Comparison of ENCODE assay signal across 15 cellular contexts in genomic region chr17:40884708-40885512, GRCh38. TPM values are rescaled to one million over a fixed set of nuclear protein-coding genes. Genes with fewer than 3 reads are reported as not detected.
DNase-seq lines count a peak whose midpoint lies in the region; FAIRE-seq and TF ChIP-seq lines count a peak whose summit lies in the region.
"Had no signal": no experiment of that assay in that cellular context is flagged by ENCODE, and none has a peak within 500 bp of the region (broad histone marks: within the 10 kb centered on the region; RNA-seq: fewer than 3 reads in every experiment).

TSS of gene KRT20 (minus strand) at chr17:40885242. CDS start at chr17:40885185, 57 bp downstream.

- H3K9ac ChIP-seq in Karpas-422 (ENCODE audit: low read length) (no peak within 1 kb of the TSS), kidney (ENCODE audit: low read length in 2 of 2) (no peak within 1 kb of the TSS)

- no peak within 1 kb of the TSS for H3K4me2 ChIP-seq in DOHH2 (ENCODE audit: low read length)
- H3K4me2 ChIP-seq in Karpas-422 (ENCODE audit: low read depth, low read length, poor library complexity, severe bottlenecking), result no peak within 1 kb of the TSS

- H3K36me3 ChIP-seq in DOHH2 (ENCODE audit: control insufficient read depth, low read length) (no peaks in the 10 kb centered on the region), Karpas-422 (ENCODE audit: insufficient read depth, low read length) (no peaks in the 10 kb centered on the region), muscle layer of duodenum (ENCODE audit: control insufficient read depth in 1 of 2, insufficient read depth in 2 of 2, low read length in 2 of 2) (no peaks in the 10 kb centered on the region), kidney (ENCODE audit: control insufficient read depth in 1 of 2, insufficient read depth in 2 of 2, low read length in 2 of 2) (no peaks in the 10 kb centered on the region)
- H3K36me3 ChIP-seq: sigmoid colon had no signal

- no peak within 1 kb of the TSS for H2AFZ ChIP-seq in Karpas-422 (ENCODE audit: low read length)

- peak; percentile 29 for TF ChIP-seq CTCF in DOHH2 (IDR thresholded peaks at IDR 0.05; ENCODE audit: low read depth, low read length, poor library complexity, severe bottlenecking)
- TF ChIP-seq CTCF in cardiac fibroblast (IDR thresholded peaks at IDR 0.05; ENCODE audit: low read depth, low read length), result peak; percentile 19
- TF ChIP-seq CTCF in kidney (IDR thresholded peaks at IDR 0.05; ENCODE audit: borderline replicate concordance, extremely low read depth, insufficient read depth), result no peak
- no peak for TF ChIP-seq CTCF in GM13977 (IDR thresholded peaks at IDR 0.05; ENCODE audit: extremely low read depth, insufficient read depth, missing control alignments)

- no peak within 1 kb of the TSS for H3K4me3 ChIP-seq in DOHH2 (ENCODE audit: low read length)
- no peak within 1 kb of the TSS for H3K4me3 ChIP-seq in Karpas-422 (ENCODE audit: low read length)
- H3K4me3 ChIP-seq in cardiac fibroblast (replicated peaks in 1 of 2; ENCODE audit: low read depth in 2 of 2, low read length in 2 of 2), result no peak within 1 kb of the TSS
- H3K4me3 ChIP-seq in muscle layer of duodenum (ENCODE audit: low read depth in 1 of 2, low read length in 2 of 2), result peak within 1 kb of the TSS in 1 of 2 donors; percentile 50
- no peak within 1 kb of the TSS for H3K4me3 ChIP-seq in kidney (ENCODE audit: low read length in 2 of 2)
- H3K4me3 ChIP-seq: sigmoid colon had no signal

- H3K27me3 ChIP-seq in DOHH2 (ENCODE audit: control insufficient read depth, low read length) (peaks cover 12% of the 10 kb centered on the region), Karpas-422 (ENCODE audit: low read length) (no peaks in the 10 kb centered on the region), muscle layer of duodenum (ENCODE audit: low read depth, low read length) (no peaks in the 10 kb centered on the region)

- H3K4me1 ChIP-seq in DOHH2 (ENCODE audit: control insufficient read depth, low read length) (no peaks in the 10 kb centered on the region), Karpas-422 (ENCODE audit: low read length) (no peaks in the 10 kb centered on the region), muscle layer of duodenum (ENCODE audit: control insufficient read depth in 1 of 2, insufficient read depth in 2 of 2, low read length in 2 of 2) (no peaks in the 10 kb centered on the region), kidney (ENCODE audit: control insufficient read depth in 1 of 2, insufficient read depth in 1 of 2, low read depth in 1 of 2, low read length in 2 of 2) (no peaks in the 10 kb centered on the region)
- H3K4me1 ChIP-seq: sigmoid colon had no signal

- H3K79me2 ChIP-seq in DOHH2 (ENCODE audit: control insufficient read depth, low read length) (no peaks in the 10 kb centered on the region), Karpas-422 (ENCODE audit: low read length) (no peaks in the 10 kb centered on the region)

- H3F3A ChIP-seq in DOHH2 (ENCODE audit: control insufficient read depth, insufficient read depth), result no peaks in the 10 kb centered on the region

- DNase-seq in Karpas-422 (peak; percentile 64), cardiac fibroblast (ENCODE audit: low read depth in 2 of 2) (no peak), kidney (no peak), GM13977 (ENCODE audit: low spot score) (no peak), HUDEP-2 (lab: John Stamatoyannopoulos, UW; ENCODE audit: unreplicated experiment in 76 of 76) (no peak)
- DNase-seq: activated CD4-positive, alpha-beta T cell treated with anti-CD3 and anti-CD28 coated beads, Interleukin-2, amount 50 U/mL, for 4 hours; activated naive CD4-positive, alpha-beta T cell; GOT3; midbrain; NCI-H2029; sigmoid colon had no signal

- no peak for FAIRE-seq in kidney (lab: Jason Lieb, UNC)

- in situ Hi-C loops in GM13977 (cut with MboI; ENCODE audit: low pct_unique_long_range_greater_than_20kb, low sequenced_read_pairs, unreplicated experiment), result no loop called here

- intact Hi-C loops in kidney (cut with DNase I), result no loop called here

- H3K9me3 ChIP-seq in DOHH2 (ENCODE audit: control insufficient read depth, insufficient read depth, low read length), result no peaks in the 10 kb centered on the region
- H3K9me3 ChIP-seq in Karpas-422 (ENCODE audit: low read length), result no peaks in the 10 kb centered on the region
- no peaks in the 10 kb centered on the region for H3K9me3 ChIP-seq in muscle layer of duodenum (ENCODE audit: control insufficient read depth in 1 of 2, low read length in 2 of 2)
- no peaks in the 10 kb centered on the region for H3K9me3 ChIP-seq in kidney (ENCODE audit: control insufficient read depth in 1 of 2, low read length in 2 of 2)
- H3K9me3 ChIP-seq: sigmoid colon had no signal

- H3K27ac ChIP-seq in DOHH2 (ENCODE audit: low read depth, low read length), result no peak within 1 kb of the TSS
- H3K27ac ChIP-seq in Karpas-422 (ENCODE audit: low read length), result no peak within 1 kb of the TSS
- peak within 1 kb of the TSS; percentile 40 for H3K27ac ChIP-seq in muscle layer of duodenum (ENCODE audit: low read length)
- no peak within 1 kb of the TSS for H3K27ac ChIP-seq in kidney (ENCODE audit: low read depth in 2 of 2, low read length in 2 of 2)
- H3K27ac ChIP-seq: epithelial cell of prostate, sigmoid colon had no signal

- H3K9me2 ChIP-seq in DOHH2 (replicated peaks; ENCODE audit: control insufficient read depth, low read length) (no peaks in the 10 kb centered on the region), Karpas-422 (replicated peaks; ENCODE audit: insufficient read depth, low read length) (no peaks in the 10 kb centered on the region)

- no peaks in the 10 kb centered on the region for H4K20me1 ChIP-seq in DOHH2 (ENCODE audit: control insufficient read depth, insufficient read depth, low read depth, low read length)
- no peaks in the 10 kb centered on the region for H4K20me1 ChIP-seq in Karpas-422 (ENCODE audit: insufficient read depth, low read depth, low read length)

RNA-seq across cellular contexts. Expression of gene KRT20, which starts in this region (rescaled TPM):
- total RNA-seq in Karpas-422 (2014; rRNA removed; shearing (Covaris generic); ENCODE audit: low replicate concordance), result not detected in 2 replicates
- not detected for total RNA-seq in kidney
- polyA plus RNA-seq in kidney (ENCODE audit: insufficient read depth, low read depth, low replicate concordance), result not detected
- total RNA-seq: cardiac septum had no signal

Comparison
In these comparisons a context has a peak if more than half of its experiments do, and no peak if none do; other contexts are left out.
1. Peak in DNase-seq in Karpas-422; RNA of the gene not detected or under 1 TPM.
2. CTCF ChIP-seq: peak in DOHH2 (single experiment) and cardiac fibroblast (single experiment); none in kidney (single experiment) and GM13977 (single experiment).